Comparison of ENCODE assay signal across 1 cellular context in genomic region chr18:51037230-51037629, GRCh38.
TF ChIP-seq lines count a peak whose summit lies in the region.

No MANE protein-coding gene starts in this region.

TF ChIP-seq in GM23338, 12 proteins besides CTCF, POLR2A, EP300 and RAD21 (continued from another document):
- TF ChIP-seq REST (IDR thresholded peaks at IDR 0.05; ENCODE audit: unreplicated experiment) (no peak), STAT1 (IDR thresholded peaks at IDR 0.05; ENCODE audit: unreplicated experiment) (no peak), ETS1 (IDR thresholded peaks at IDR 0.05) (no peak)
